Comparison of ENCODE assay signal across 19 cellular contexts in the genomic region with DNA sequence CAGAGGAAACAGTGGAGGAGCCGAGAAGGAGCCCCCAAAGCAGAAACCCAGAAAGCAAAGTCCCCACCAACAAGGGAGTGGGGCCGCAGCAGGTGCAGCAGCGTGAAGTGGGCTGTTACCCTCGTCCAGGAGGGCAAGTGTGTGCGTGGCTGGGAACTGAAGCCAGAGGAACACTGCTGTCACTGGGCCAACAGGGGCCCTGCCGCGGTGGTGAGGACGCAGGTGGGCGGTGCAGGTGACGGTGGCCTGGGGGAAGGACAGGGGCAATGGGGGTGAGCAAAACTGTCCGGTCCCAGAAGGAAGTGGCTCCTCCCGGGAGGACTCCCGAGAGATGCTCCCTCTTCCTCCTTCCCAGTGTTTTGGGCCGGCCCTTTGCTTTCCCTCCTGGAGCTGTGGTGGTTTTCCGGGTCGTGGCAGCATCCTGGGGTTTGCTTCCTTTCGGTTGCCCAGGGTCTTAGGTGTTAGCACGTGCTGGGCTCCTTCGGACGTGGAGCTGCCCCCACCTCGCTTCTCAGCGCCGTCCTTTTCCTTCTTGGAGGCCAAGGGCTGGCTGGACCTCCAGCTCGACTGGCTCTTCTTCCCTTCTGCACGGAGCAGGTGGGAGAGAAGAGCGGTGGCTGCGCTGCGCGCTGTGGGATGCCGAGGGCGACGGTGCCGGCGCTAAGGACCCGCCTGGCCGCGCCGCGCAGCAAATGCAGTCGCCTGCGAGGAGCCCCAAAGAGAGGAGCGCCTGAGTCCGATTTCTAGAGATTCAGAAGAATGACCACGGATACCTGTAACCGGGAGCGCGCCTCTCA.
"Had no signal": no experiment of that assay in that cellular context is flagged by ENCODE, and none has a peak within 500 bp of the region (broad histone marks: within the 10 kb centered on the region; RNA-seq: fewer than 3 reads in every experiment).

No MANE protein-coding gene starts in this region.

- H3K27ac ChIP-seq: cardiac muscle cell, pancreas, spleen, VCaP had no signal

- H3K27ac Mint-ChIP-seq: activated CD4-positive, alpha-beta T cell treated with anti-CD3 and anti-CD28 coated beads for 36 hours; activated CD8-positive, alpha-beta T cell treated with anti-CD3 and anti-CD28 coated beads, Interleukin-2, amount 10 ng/mL, durations not matched to agents 7 days and 5 days; activated naive CD8-positive, alpha-beta T cell treated with anti-CD3 and anti-CD28 coated beads, Interleukin-2, amount 50 U/mL, for 24 hours; activated T-helper 1 cell treated with anti-CD3 and anti-CD28 coated beads, Interleukin-12 subunit alpha, Interleukin-12 subunit beta, Interleukin-2, Interleukin-4 antibody, amounts not matched to agents 30 ng/mL and 10 ng/mL and 1 ng/mL, durations not matched to agents 14 hours and 24 hours and 36 hours; memory B cell; nephron progenitor cell; stimulated activated naive B cell treated with anti-CD40 and anti-IgM and Interleukin-4, amounts not matched to agents 10 μg/mL and 1 μg/mL and 100 μg/mL, for 72 hours had no signal

- H3K4me1 Mint-ChIP-seq: immature natural killer cell had no signal

- ATAC-seq: activated CD4-positive, alpha-beta T cell treated with anti-CD3 and anti-CD28 coated beads for 36 hours; activated CD8-positive, alpha-beta T cell treated with anti-CD3 and anti-CD28 coated beads, Interleukin-2, amount 10 ng/mL, durations not matched to agents 7 days and 5 days; activated naive CD8-positive, alpha-beta T cell treated with anti-CD3 and anti-CD28 coated beads, Interleukin-2, amount 50 U/mL, for 24 hours; left lobe of liver; pancreas; stimulated activated naive B cell treated with anti-CD40 and anti-IgM and Interleukin-4, amounts not matched to agents 10 μg/mL and 1 μg/mL and 100 μg/mL, for 72 hours had no signal

- H3K9ac ChIP-seq: SK-N-SH had no signal

- H3K9me3 ChIP-seq: pancreas, SK-N-SH had no signal

- H3K9me3 Mint-ChIP-seq: activated T-helper 1 cell treated with anti-CD3 and anti-CD28 coated beads, Interleukin-12 subunit alpha, Interleukin-12 subunit beta, Interleukin-2, Interleukin-4 antibody, amounts not matched to agents 30 ng/mL and 10 ng/mL and 1 ng/mL, durations not matched to agents 14 hours and 24 hours and 36 hours; immature natural killer cell had no signal

- H3K9me2 ChIP-seq: SK-N-SH had no signal

- DNase-seq: activated CD4-positive, alpha-beta T cell treated with anti-CD3 and anti-CD28 coated beads for 36 hours; activated CD8-positive, alpha-beta T cell treated with anti-CD3 and anti-CD28 coated beads, Interleukin-2, amount 10 ng/mL, durations not matched to agents 7 days and 5 days; activated naive CD4-positive, alpha-beta T cell treated with Interleukin-2 at 50 U/mL for 16 hours; activated naive CD8-positive, alpha-beta T cell treated with anti-CD3 and anti-CD28 coated beads, Interleukin-2, amount 50 U/mL, for 24 hours; cortex of kidney; erythroblast; immature natural killer cell; nephron progenitor cell; spleen; stimulated activated CD4-positive, alpha-beta T cell treated with anti-CD3 and anti-CD28 coated beads, Interleukin-1b, Interleukin-23, amount 100 ng/mL, for 48 hours; stimulated activated naive B cell treated with anti-CD40 and anti-IgM and Interleukin-4, amounts not matched to agents 10 μg/mL and 1 μg/mL and 100 μg/mL, for 72 hours; T-helper 1 cell had no signal

- H3K27me3 ChIP-seq: cardiac muscle cell, pancreas had no signal

- H3K4me3 ChIP-seq: cardiac muscle cell, pancreas, spleen had no signal

- H3K4me1 ChIP-seq: pancreas, spleen had no signal

- H3K4me2 ChIP-seq: SK-N-SH had no signal

- H3K36me3 Mint-ChIP-seq: immature natural killer cell; stimulated activated naive B cell treated with anti-CD40 and anti-IgM and Interleukin-4, amounts not matched to agents 10 μg/mL and 1 μg/mL and 100 μg/mL, for 72 hours had no signal

- H3K36me3 ChIP-seq: cardiac muscle cell, pancreas, spleen had no signal

- H3K4me3 Mint-ChIP-seq: activated CD4-positive, alpha-beta T cell treated with anti-CD3 and anti-CD28 coated beads for 36 hours; activated CD8-positive, alpha-beta T cell treated with anti-CD3 and anti-CD28 coated beads, Interleukin-2, amount 10 ng/mL, durations not matched to agents 7 days and 5 days; activated naive CD8-positive, alpha-beta T cell treated with anti-CD3 and anti-CD28 coated beads, Interleukin-2, amount 50 U/mL, for 24 hours; activated T-helper 1 cell treated with anti-CD3 and anti-CD28 coated beads, Interleukin-12 subunit alpha, Interleukin-12 subunit beta, Interleukin-2, Interleukin-4 antibody, amounts not matched to agents 30 ng/mL and 10 ng/mL and 1 ng/mL, durations not matched to agents 14 hours and 24 hours and 36 hours; immature natural killer cell; memory B cell; nephron progenitor cell had no signal

- FAIRE-seq: pancreas had no signal
